18 cellular contexts compared by ENCODE assay signal in the genomic region with DNA sequence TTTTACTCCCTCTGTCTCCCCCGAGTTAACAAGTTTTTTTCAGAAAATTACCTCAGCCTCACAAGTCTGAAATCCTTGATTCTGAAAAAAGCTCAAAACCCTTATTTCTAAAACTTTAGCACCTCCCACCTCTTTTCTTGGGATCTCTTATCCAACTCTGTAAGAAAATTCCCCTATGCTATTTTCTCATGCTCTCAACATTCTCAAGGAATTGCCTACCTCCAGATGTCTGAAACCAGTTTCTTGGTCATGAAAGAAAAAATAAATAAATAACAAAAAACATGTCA. TPM values are rescaled to one million over a fixed set of nuclear protein-coding genes. Genes with fewer than 3 reads are reported as not detected.
DNase-seq lines count a peak whose midpoint lies in the region; TF ChIP-seq lines count a peak whose summit lies in the region.
"Had no signal": no experiment of that assay in that cellular context is flagged by ENCODE, and none has a peak within 500 bp of the region (broad histone marks: within the 10 kb centered on the region; RNA-seq: fewer than 3 reads in every experiment).

No MANE protein-coding gene starts in this region.

- H4K20me1 ChIP-seq in hepatocyte (ENCODE audit: insufficient read depth, poor library complexity, severe bottlenecking) (no peaks in the 10 kb centered on the region), neural cell (ENCODE audit: insufficient read depth) (no peaks in the 10 kb centered on the region)

- H3K9ac ChIP-seq in neural cell (ENCODE audit: low read length) = peak overlapping the region; percentile 49
- H3K9ac ChIP-seq: KMS-11 had no signal

- DNase-seq in hepatocyte (ENCODE audit: low spot score) = no peak
- no peak for DNase-seq in NOMO-1 treated with DMSO at 0.1 percent for 48 hours (lab: John Stamatoyannopoulos, UW; ENCODE audit: unreplicated experiment)
- DNase-seq in activated T-cell treated with anti-CD3 and anti-CD28 coated beads, Interleukin-2, amount 50 U/mL, for 48 hours = no peak
- no peak for DNase-seq in dedifferentiated amniotic fluid mesenchymal stem cell (ENCODE audit: extremely low spot score)
- DNase-seq in NCI-H524 (lab: John Stamatoyannopoulos, UW) = no peak
- DNase-seq: Caco-2; CD4-positive, CD25-positive, alpha-beta regulatory T cell; EL; NCI-H1048; NCI-H1436 treated with DMSO at 0.1 percent for 48 hours; NCI-H2081; NCI-H510A; NCI-H82; Right ventricle myocardium superior had no signal

- H3K9me2 ChIP-seq in hepatocyte (replicated peaks; ENCODE audit: insufficient read depth) = no peaks in the 10 kb centered on the region
- no peaks in the 10 kb centered on the region for H3K9me2 ChIP-seq in neural cell (ENCODE audit: insufficient read depth, low read length)

- peak overlapping the region; percentile 9 for H3K4me2 ChIP-seq in hepatocyte
- H3K4me2 ChIP-seq in neural cell (ENCODE audit: low read length) = no peak overlapping the region
- H3K4me2 ChIP-seq: KMS-11 had no signal

- no peak for TF ChIP-seq RAD21 in neural cell (conservative IDR thresholded peaks at IDR 0.05)

- no peaks in the 10 kb centered on the region for H3K36me3 ChIP-seq in KOPT-K1 (ENCODE audit: insufficient read depth, low read length)
- H3K36me3 ChIP-seq in hepatocyte (replicated peaks; ENCODE audit: insufficient read depth, low read depth) = no peaks in the 10 kb centered on the region
- H3K36me3 ChIP-seq in neural cell (ENCODE audit: insufficient read depth, low read length) = no peaks in the 10 kb centered on the region

- no peaks in the 10 kb centered on the region for H3F3A ChIP-seq in neural cell (ENCODE audit: insufficient read depth, low read length, poor library complexity, severe bottlenecking)

- H3K9me3 ChIP-seq in KOPT-K1 (ENCODE audit: insufficient read depth, low read length, poor library complexity, severe bottlenecking) = no peaks in the 10 kb centered on the region
- H3K9me3 ChIP-seq in hepatocyte (ENCODE audit: low read depth) = no peaks in the 10 kb centered on the region
- no peaks in the 10 kb centered on the region for H3K9me3 ChIP-seq in neural cell (ENCODE audit: low read length)
- H3K9me3 ChIP-seq: Caco-2 had no signal

- no peaks in the 10 kb centered on the region for H3K79me2 ChIP-seq in hepatocyte
- H3K79me2 ChIP-seq in neural cell (replicated peaks; ENCODE audit: insufficient read depth, low read length) = no peaks in the 10 kb centered on the region

- H2AFZ ChIP-seq in hepatocyte = no peak overlapping the region
- peak overlapping the region; percentile 83 for H2AFZ ChIP-seq in neural cell (ENCODE audit: low read depth, low read length)

- TF ChIP-seq CTCF in hepatocyte (IDR thresholded peaks at IDR 0.05; ENCODE audit: poor library complexity) (no peak), neural cell (IDR thresholded peaks at IDR 0.05; ENCODE audit: poor library complexity, severe bottlenecking) (no peak)

- H3K27ac ChIP-seq in KOPT-K1 (ENCODE audit: low read depth, low read length, poor library complexity, severe bottlenecking) (peak overlapping the region; percentile 9), hepatocyte (no peak overlapping the region), neural cell (ENCODE audit: low read length) (peak overlapping the region; percentile 54)
- H3K27ac ChIP-seq: KMS-11, SK-N-MC had no signal

- H3K4me3 ChIP-seq in hepatocyte (no peak overlapping the region), neural cell (ENCODE audit: low read length) (no peak overlapping the region)
- H3K4me3 ChIP-seq: SK-N-MC had no signal

- 68% methylated on average over 1 of the region's 1 CpG for WGBS in hepatocyte (ENCODE audit: low lambda C conversion rate, missing lambda C conversion rate)

- no peak for TF ChIP-seq EP300 in neural cell (conservative IDR thresholded peaks at IDR 0.05; ENCODE audit: poor library complexity, severe bottlenecking)

- H3K27me3 ChIP-seq in hepatocyte (no peaks in the 10 kb centered on the region), neural cell (ENCODE audit: insufficient read depth, low read depth, low read length) (no peaks in the 10 kb centered on the region)

- no peaks in the 10 kb centered on the region for H3K4me1 ChIP-seq in hepatocyte (ENCODE audit: insufficient read depth)
- H3K4me1 ChIP-seq: Caco-2 had no signal

TF ChIP-seq in neural cell, 6 proteins besides CTCF, POLR2A, EP300 and RAD21:
- no peak for TF ChIP-seq TAF1 (IDR thresholded peaks at IDR 0.05; ENCODE audit: low read depth)
- TF ChIP-seq, protein P1, sequence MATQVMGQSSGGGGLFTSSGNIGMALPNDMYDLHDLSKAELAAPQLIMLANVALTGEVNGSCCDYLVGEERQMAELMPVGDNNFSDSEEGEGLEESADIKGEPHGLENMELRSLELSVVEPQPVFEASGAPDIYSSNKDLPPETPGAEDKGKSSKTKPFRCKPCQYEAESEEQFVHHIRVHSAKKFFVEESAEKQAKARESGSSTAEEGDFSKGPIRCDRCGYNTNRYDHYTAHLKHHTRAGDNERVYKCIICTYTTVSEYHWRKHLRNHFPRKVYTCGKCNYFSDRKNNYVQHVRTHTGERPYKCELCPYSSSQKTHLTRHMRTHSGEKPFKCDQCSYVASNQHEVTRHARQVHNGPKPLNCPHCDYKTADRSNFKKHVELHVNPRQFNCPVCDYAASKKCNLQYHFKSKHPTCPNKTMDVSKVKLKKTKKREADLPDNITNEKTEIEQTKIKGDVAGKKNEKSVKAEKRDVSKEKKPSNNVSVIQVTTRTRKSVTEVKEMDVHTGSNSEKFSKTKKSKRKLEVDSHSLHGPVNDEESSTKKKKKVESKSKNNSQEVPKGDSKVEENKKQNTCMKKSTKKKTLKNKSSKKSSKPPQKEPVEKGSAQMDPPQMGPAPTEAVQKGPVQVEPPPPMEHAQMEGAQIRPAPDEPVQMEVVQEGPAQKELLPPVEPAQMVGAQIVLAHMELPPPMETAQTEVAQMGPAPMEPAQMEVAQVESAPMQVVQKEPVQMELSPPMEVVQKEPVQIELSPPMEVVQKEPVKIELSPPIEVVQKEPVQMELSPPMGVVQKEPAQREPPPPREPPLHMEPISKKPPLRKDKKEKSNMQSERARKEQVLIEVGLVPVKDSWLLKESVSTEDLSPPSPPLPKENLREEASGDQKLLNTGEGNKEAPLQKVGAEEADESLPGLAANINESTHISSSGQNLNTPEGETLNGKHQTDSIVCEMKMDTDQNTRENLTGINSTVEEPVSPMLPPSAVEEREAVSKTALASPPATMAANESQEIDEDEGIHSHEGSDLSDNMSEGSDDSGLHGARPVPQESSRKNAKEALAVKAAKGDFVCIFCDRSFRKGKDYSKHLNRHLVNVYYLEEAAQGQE (IDR thresholded peaks at IDR 0.05; ENCODE audit: borderline replicate concordance) = no peak
- no peak for TF ChIP-seq SMC3 (conservative IDR thresholded peaks at IDR 0.05; ENCODE audit: poor library complexity)
- TF ChIP-seq MXI1 (conservative IDR thresholded peaks at IDR 0.05; ENCODE audit: poor library complexity, severe bottlenecking) = no peak
- TF ChIP-seq POLR2AphosphoS5 (IDR thresholded peaks at IDR 0.05) = no peak
- TF ChIP-seq EZH2 (IDR thresholded peaks at IDR 0.05; ENCODE audit: borderline replicate concordance, insufficient read depth, low read length, poor library complexity, severe bottlenecking) = no peak

RNA-seq across cellular contexts. Expression of a gene that starts 18.1 kb away (rescaled TPM):
- total RNA-seq in hepatocyte = 138 and 183 TPM in 2 replicates
- polyA plus RNA-seq in hepatocyte (165 and 170 TPM in 2 replicates), neural cell (1,073 and 1,127 TPM in 2 replicates)
- 557 and 649 TPM in 2 replicates for polyA minus RNA-seq in neural cell

RNA-seq across cellular contexts. Expression of a gene that starts 57.5 kb away (rescaled TPM):
- total RNA-seq in hepatocyte = 35.5 and 43.4 TPM in 2 replicates
- 17.6 and 24.5 TPM in 2 replicates for polyA plus RNA-seq in hepatocyte
- 36.1 and 39.5 TPM in 2 replicates for polyA plus RNA-seq in neural cell
- polyA minus RNA-seq in neural cell = 126 and 131 TPM in 2 replicates
